1 cellular context compared by ENCODE assay signal in the genomic region with DNA sequence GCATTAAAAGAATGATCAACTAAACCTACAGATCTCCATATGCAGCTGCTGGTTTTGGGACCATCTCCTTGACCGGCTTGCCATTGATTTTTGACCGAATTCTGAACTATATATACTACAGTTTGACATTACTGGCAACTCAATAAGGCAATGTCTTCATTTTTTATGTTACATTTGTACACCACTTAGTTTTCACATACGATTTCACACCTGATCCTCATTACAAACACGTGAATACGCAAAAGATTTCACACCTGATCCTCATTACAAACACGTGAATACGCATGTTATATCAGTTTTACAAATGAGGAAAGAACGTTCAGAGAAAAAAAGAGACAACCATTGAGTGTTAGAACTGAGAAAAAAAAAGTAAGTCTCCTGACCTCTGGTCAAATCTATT.
TF ChIP-seq lines count a peak whose summit lies in the region.

No MANE protein-coding gene starts in this region.

TF ChIP-seq in HEK293, 187 proteins besides CTCF, POLR2A, EP300 and RAD21 (continued from another document):
- TF ChIP-seq, protein P1, sequence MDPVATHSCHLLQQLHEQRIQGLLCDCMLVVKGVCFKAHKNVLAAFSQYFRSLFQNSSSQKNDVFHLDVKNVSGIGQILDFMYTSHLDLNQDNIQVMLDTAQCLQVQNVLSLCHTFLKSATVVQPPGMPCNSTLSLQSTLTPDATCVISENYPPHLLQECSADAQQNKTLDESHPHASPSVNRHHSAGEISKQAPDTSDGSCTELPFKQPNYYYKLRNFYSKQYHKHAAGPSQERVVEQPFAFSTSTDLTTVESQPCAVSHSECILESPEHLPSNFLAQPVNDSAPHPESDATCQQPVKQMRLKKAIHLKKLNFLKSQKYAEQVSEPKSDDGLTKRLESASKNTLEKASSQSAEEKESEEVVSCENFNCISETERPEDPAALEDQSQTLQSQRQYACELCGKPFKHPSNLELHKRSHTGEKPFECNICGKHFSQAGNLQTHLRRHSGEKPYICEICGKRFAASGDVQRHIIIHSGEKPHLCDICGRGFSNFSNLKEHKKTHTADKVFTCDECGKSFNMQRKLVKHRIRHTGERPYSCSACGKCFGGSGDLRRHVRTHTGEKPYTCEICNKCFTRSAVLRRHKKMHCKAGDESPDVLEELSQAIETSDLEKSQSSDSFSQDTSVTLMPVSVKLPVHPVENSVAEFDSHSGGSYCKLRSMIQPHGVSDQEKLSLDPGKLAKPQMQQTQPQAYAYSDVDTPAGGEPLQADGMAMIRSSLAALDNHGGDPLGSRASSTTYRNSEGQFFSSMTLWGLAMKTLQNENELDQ (tag by site-specific recombination; IDR thresholded peaks at IDR 0.05; ENCODE audit: low read depth), result no peak
- TF ChIP-seq ZNF585B (tag by site-specific recombination; IDR thresholded peaks at IDR 0.05) (no peak), ZNF530 (tag by site-specific recombination; IDR thresholded peaks at IDR 0.05; ENCODE audit: low read depth) (no peak), ZNF214 (tag by site-specific recombination; IDR thresholded peaks at IDR 0.05; ENCODE audit: borderline replicate concordance) (no peak), ZNF544 (tag by site-specific recombination; IDR thresholded peaks at IDR 0.05) (no peak), ZNF571 (tag by site-specific recombination; IDR thresholded peaks at IDR 0.05) (no peak), KLF8 (tag by site-specific recombination; IDR thresholded peaks at IDR 0.05) (no peak), MZF1 (tag by site-specific recombination; IDR thresholded peaks at IDR 0.05; ENCODE audit: borderline replicate concordance) (no peak), GLI2 (tag by site-specific recombination; IDR thresholded peaks at IDR 0.05; ENCODE audit: borderline replicate concordance, low read depth) (no peak)
